35 cellular contexts compared by ENCODE assay signal in the genomic region with DNA sequence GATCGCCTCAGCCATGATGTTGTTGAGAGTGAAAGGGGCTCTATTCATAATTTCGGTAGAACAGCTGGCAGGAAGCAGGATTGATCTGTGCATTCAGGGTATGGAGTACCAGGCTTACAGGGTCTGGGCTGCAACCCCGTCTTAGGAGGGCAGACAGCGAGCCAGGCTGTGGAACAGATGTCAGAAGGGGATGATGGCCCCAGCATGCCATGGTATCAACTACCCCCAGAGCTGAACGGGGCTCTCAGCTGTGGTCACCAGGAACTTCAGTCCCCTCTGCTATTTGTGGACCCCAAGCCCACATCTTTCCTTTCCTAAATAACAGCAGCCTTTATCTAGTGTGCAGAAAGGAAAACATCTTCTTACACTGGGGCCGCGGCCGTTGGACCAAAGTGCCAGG.
"Had no signal": no experiment of that assay in that cellular context is flagged by ENCODE, and none has a peak within 500 bp of the region (broad histone marks: within the 10 kb centered on the region; RNA-seq: fewer than 3 reads in every experiment).

No MANE protein-coding gene starts in this region.

- H3K4me2 ChIP-seq: KMS-11 had no signal

- H3K9me3 ChIP-seq: MG63 had no signal

- H3K4me3 ChIP-seq: MG63 had no signal

- H3K36me3 ChIP-seq: MG63 had no signal

- DNase-seq: Karpas-422, Kasumi-1, KG1, MG63, MM.1S, MV-4-11, NCI-H1048, NCI-H1092, NCI-H1092 treated with DMSO at 0.1 percent for 48 hours, NCI-H1105, NCI-H1105 treated with DMSO at 0.1 percent for 48 hours, NCI-H1417, NCI-H1417 treated with DMSO at 0.1 percent for 48 hours, NCI-H1436, NCI-H1436 treated with DMSO at 0.1 percent for 48 hours, NCI-H146, NCI-H1694, NCI-H1694 treated with DMSO at 0.1 percent for 48 hours, NCI-H187, NCI-H187 treated with DMSO at 0.1 percent for 48 hours, NCI-H1930, NCI-H2029, NCI-H2029 treated with DMSO at 0.1 percent for 48 hours, NCI-H2081, NCI-H2081 treated with DMSO at 0.1 percent for 48 hours, NCI-H2107, NCI-H2171, NCI-H2171 treated with DMSO at 0.1 percent for 48 hours, NCI-H2227 treated with DMSO at 0.1 percent for 48 hours, NCI-H226, NCI-H345, NCI-H446, NCI-H446 treated with DMSO at 0.1 percent for 48 hours, NCI-H510A had no signal

- H3K9ac ChIP-seq: KMS-11 had no signal

- H3K27ac ChIP-seq: KMS-11 had no signal

- H3K27me3 ChIP-seq: MG63 had no signal
